Comparison of ENCODE assay signal across 13 cellular contexts in genomic region chr12:119901670-119902069, GRCh38.
"Had no signal": no experiment of that assay in that cellular context is flagged by ENCODE, and none has a peak within 500 bp of the region (broad histone marks: within the 10 kb centered on the region; RNA-seq: fewer than 3 reads in every experiment).

No MANE protein-coding gene starts in this region.

- H3K27me3 Mint-ChIP-seq: activated naive CD8-positive, alpha-beta T cell; activated T-cell treated with anti-CD3 and anti-CD28 coated beads, Interleukin-2, amount 50 U/mL, for 24 hours had no signal

- H3K4me2 ChIP-seq: KMS-11, PC-9 had no signal

- H3K27ac ChIP-seq: brain microvascular endothelial cell, cardiac muscle cell, colonic mucosa, KMS-11, PC-9 had no signal

- H3K36me3 ChIP-seq: brain microvascular endothelial cell, cardiac muscle cell, colonic mucosa had no signal

- H3K9ac ChIP-seq: KMS-11 had no signal

- H3K9me3 ChIP-seq: colonic mucosa had no signal

- H3K4me3 ChIP-seq: cardiac muscle cell, colonic mucosa, PC-9 had no signal

- DNase-seq: cerebellar nuclear complex had no signal

- H3K4me1 ChIP-seq: colonic mucosa had no signal

- FAIRE-seq: astrocyte had no signal

- H3K4me3 Mint-ChIP-seq: activated CD8-positive, alpha-beta memory T cell treated with anti-CD3 and anti-CD28 coated beads, Interleukin-2, amount 10 ng/mL, durations not matched to agents 7 days and 5 days; activated naive CD4-positive, alpha-beta T cell treated with anti-CD3 and anti-CD28 coated beads for 36 hours; activated naive CD8-positive, alpha-beta T cell; activated T-cell treated with anti-CD3 and anti-CD28 coated beads, Interleukin-2, amount 50 U/mL, for 24 hours; activated T-helper 1 cell treated with anti-CD3 and anti-CD28 coated beads, Interleukin-12 subunit alpha, Interleukin-12 subunit beta, Interleukin-2, Interleukin-4 antibody, amounts not matched to agents 30 ng/mL and 10 ng/mL and 1 ng/mL, durations not matched to agents 14 hours and 24 hours and 36 hours; T-cell had no signal

- H3K36me3 Mint-ChIP-seq: activated CD8-positive, alpha-beta memory T cell treated with anti-CD3 and anti-CD28 coated beads, Interleukin-2, amount 10 ng/mL, durations not matched to agents 7 days and 5 days; activated naive CD8-positive, alpha-beta T cell; T-cell had no signal

- H3K9me3 Mint-ChIP-seq: activated naive CD4-positive, alpha-beta T cell treated with anti-CD3 and anti-CD28 coated beads for 36 hours; activated T-cell treated with anti-CD3 and anti-CD28 coated beads, Interleukin-2, amount 50 U/mL, for 24 hours; activated T-helper 1 cell treated with anti-CD3 and anti-CD28 coated beads, Interleukin-12 subunit alpha, Interleukin-12 subunit beta, Interleukin-2, Interleukin-4 antibody, amounts not matched to agents 30 ng/mL and 10 ng/mL and 1 ng/mL, durations not matched to agents 14 hours and 24 hours and 36 hours; T-cell had no signal

- H2AFZ ChIP-seq: PC-9 had no signal

- H3K27me3 ChIP-seq: brain microvascular endothelial cell, cardiac muscle cell, colonic mucosa had no signal

- H3K27ac Mint-ChIP-seq: activated CD8-positive, alpha-beta memory T cell treated with anti-CD3 and anti-CD28 coated beads, Interleukin-2, amount 10 ng/mL, durations not matched to agents 7 days and 5 days; activated naive CD4-positive, alpha-beta T cell treated with anti-CD3 and anti-CD28 coated beads for 36 hours; activated naive CD8-positive, alpha-beta T cell; activated T-cell treated with anti-CD3 and anti-CD28 coated beads, Interleukin-2, amount 50 U/mL, for 24 hours; activated T-helper 1 cell treated with anti-CD3 and anti-CD28 coated beads, Interleukin-12 subunit alpha, Interleukin-12 subunit beta, Interleukin-2, Interleukin-4 antibody, amounts not matched to agents 30 ng/mL and 10 ng/mL and 1 ng/mL, durations not matched to agents 14 hours and 24 hours and 36 hours; T-cell had no signal
